ENCODE assay signal across 1 cellular context in the genomic region with DNA sequence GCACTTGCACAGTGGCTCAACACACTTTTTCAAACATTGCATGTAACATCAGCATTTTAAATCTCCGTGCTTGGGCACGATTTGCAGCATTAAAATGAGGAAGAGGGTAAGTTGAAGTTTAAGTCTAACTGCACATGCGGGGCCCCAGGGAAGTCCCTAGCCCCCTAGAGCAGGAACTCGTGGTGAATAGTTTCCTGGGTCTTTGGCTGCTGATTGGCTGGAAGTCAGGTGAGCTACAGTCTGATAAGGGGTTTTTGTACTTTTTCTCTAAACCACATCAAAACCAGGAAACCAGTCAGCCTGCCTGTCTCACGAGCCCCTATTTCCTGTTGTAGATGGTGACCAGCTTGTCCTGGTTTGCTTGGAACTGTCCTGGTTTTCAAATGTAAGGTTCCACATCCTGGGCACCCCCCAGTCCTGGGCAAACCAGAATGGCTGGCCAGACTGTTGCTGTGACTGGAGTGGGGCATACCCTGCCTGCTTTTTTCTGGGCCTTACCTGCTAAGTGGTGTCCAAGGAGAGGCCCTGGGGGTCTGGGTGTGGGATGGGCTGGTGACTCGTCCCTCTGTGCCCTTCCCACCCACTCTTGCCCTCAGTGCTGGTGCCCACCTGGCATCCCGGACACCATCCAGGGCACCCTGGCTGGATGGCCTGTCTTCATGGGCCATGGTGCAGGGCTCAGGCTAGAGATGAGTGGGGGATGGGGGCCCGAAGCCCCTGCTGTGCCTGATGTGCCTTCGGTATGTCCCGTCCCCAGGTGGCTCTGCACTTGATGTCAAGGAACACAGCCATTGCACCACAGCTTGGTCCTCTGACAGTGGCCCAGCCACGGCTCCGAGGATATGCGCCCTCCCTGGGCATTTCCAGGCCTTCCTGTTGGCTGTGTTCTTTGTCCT.
TF ChIP-seq lines count a peak whose summit lies in the region.

No MANE protein-coding gene starts in this region.

TF ChIP-seq in K562, 482 proteins besides CTCF, POLR2A, EP300 and RAD21 (continued from another document):
- TF ChIP-seq, protein P1, sequence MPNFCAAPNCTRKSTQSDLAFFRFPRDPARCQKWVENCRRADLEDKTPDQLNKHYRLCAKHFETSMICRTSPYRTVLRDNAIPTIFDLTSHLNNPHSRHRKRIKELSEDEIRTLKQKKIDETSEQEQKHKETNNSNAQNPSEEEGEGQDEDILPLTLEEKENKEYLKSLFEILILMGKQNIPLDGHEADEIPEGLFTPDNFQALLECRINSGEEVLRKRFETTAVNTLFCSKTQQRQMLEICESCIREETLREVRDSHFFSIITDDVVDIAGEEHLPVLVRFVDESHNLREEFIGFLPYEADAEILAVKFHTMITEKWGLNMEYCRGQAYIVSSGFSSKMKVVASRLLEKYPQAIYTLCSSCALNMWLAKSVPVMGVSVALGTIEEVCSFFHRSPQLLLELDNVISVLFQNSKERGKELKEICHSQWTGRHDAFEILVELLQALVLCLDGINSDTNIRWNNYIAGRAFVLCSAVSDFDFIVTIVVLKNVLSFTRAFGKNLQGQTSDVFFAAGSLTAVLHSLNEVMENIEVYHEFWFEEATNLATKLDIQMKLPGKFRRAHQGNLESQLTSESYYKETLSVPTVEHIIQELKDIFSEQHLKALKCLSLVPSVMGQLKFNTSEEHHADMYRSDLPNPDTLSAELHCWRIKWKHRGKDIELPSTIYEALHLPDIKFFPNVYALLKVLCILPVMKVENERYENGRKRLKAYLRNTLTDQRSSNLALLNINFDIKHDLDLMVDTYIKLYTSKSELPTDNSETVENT (CRISPR knock-in tag; IDR thresholded peaks at IDR 0.05): no peak
- TF ChIP-seq RBFOX2 (IDR thresholded peaks at IDR 0.05; ENCODE audit: low read depth, low read length) (0 out of 2 replicates have a peak, but pooled peaks have one; percentile 19), SPI1 (IDR thresholded peaks at IDR 0.05; ENCODE audit: borderline replicate concordance, low read depth, low read length) (peak; percentile 37; the same call in 1 of the 2 replicates), PTTG1 (tag; IDR thresholded peaks at IDR 0.05; ENCODE audit: low read depth) (no peak)
- TF ChIP-seq, protein P2, sequence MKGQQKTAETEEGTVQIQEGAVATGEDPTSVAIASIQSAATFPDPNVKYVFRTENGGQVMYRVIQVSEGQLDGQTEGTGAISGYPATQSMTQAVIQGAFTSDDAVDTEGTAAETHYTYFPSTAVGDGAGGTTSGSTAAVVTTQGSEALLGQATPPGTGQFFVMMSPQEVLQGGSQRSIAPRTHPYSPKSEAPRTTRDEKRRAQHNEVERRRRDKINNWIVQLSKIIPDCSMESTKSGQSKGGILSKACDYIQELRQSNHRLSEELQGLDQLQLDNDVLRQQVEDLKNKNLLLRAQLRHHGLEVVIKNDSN (CRISPR knock-in tag; IDR thresholded peaks at IDR 0.05): peak; percentile 22; the same call in 1 of the 2 replicates
- TF ChIP-seq, protein P3, sequence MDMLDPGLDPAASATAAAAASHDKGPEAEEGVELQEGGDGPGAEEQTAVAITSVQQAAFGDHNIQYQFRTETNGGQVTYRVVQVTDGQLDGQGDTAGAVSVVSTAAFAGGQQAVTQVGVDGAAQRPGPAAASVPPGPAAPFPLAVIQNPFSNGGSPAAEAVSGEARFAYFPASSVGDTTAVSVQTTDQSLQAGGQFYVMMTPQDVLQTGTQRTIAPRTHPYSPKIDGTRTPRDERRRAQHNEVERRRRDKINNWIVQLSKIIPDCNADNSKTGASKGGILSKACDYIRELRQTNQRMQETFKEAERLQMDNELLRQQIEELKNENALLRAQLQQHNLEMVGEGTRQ (CRISPR knock-in tag; IDR thresholded peaks at IDR 0.05): peak; percentile 38; the same call in 1 of the 2 replicates
